Comparison of ENCODE assay signal across 22 cellular contexts in genomic region chr3:142239421-142239820, GRCh38. TPM values are rescaled to one million over a fixed set of nuclear protein-coding genes. Genes with fewer than 3 reads are reported as not detected.
DNase-seq lines count a peak whose midpoint lies in the region; ATAC-seq and TF ChIP-seq lines count a peak whose summit lies in the region.
"Had no signal": no experiment of that assay in that cellular context is flagged by ENCODE, and none has a peak within 500 bp of the region (broad histone marks: within the 10 kb centered on the region; RNA-seq: fewer than 3 reads in every experiment).

No MANE protein-coding gene starts in this region.

- H3K9me3 Mint-ChIP-seq in activated T-helper 2 cell treated with anti-CD3 and anti-CD28 coated beads, Interferon-gamma antibody, Interleukin-2, Interleukin-4, amounts not matched to agents 10 μg/mL and 5 μg/mL and 100 μg/mL, durations not matched to agents 14 hours and 24 hours and 36 hours: no peaks in the 10 kb centered on the region

- DNase-seq in A673 (ENCODE audit: low spot score): peak; percentile 40
- peak; percentile 13 for DNase-seq in EH (ENCODE audit: low read depth)
- peak; percentile 100 for DNase-seq in NCI-H82 (lab: John Stamatoyannopoulos, UW)
- peak; percentile 14 for DNase-seq in fibroblast of mammary gland (ENCODE audit: low read depth)
- DNase-seq in SKM-1 (lab: John Stamatoyannopoulos, UW; ENCODE audit: unreplicated experiment): no peak
- DNase-seq in activated T-helper 2 cell treated with anti-CD3 and anti-CD28 coated beads, Interferon-gamma antibody, Interleukin-2, Interleukin-4, amounts not matched to agents 10 μg/mL and 5 μg/mL and 100 μg/mL, durations not matched to agents 14 hours and 24 hours and 36 hours (ENCODE audit: low spot score): no peak
- no peak for DNase-seq in activated CD4-positive, CD25-positive, alpha-beta regulatory T cell treated with anti-CD3 and anti-CD28 coated beads, Interleukin-2, amount 50 U/mL, for 72 hours
- DNase-seq: DMS153, H7, IMR-90, MG63, NCI-H1048, NCI-H1436, NCI-H2029, NCI-H69, OCI-M1, Right ventricle myocardium superior, T-helper 1 cell had no signal

- H3K36me3 Mint-ChIP-seq in activated T-helper 2 cell treated with anti-CD3 and anti-CD28 coated beads, Interferon-gamma antibody, Interleukin-2, Interleukin-4, amounts not matched to agents 10 μg/mL and 5 μg/mL and 100 μg/mL, durations not matched to agents 14 hours and 24 hours and 36 hours (ENCODE audit: low read depth): no peaks in the 10 kb centered on the region

- POLR2A ChIA-PET in A673 (lab: Charles Lee; ENCODE audit: low non-redundant PET): no interaction called here

- H3K4me1 Mint-ChIP-seq in activated T-helper 2 cell treated with anti-CD3 and anti-CD28 coated beads, Interferon-gamma antibody, Interleukin-2, Interleukin-4, amounts not matched to agents 10 μg/mL and 5 μg/mL and 100 μg/mL, durations not matched to agents 14 hours and 24 hours and 36 hours (ENCODE audit: low read depth): no peaks in the 10 kb centered on the region

- H3K4me1 ChIP-seq in A673 (ENCODE audit: insufficient read depth, low read length, poor library complexity, severe bottlenecking): peaks cover 3% of the 10 kb centered on the region
- H3K4me1 ChIP-seq: A549 had no signal

- H3K27ac ChIP-seq in A673 (ENCODE audit: low read depth, low read length, poor library complexity, severe bottlenecking): no peak overlapping the region
- H3K27ac ChIP-seq: A549, C4-2B had no signal

- CTCF ChIA-PET in A673 (lab: Charles Lee): no interaction called here

- intact Hi-C loops in A673 (cut with micrococcal nuclease; ENCODE audit: unreplicated experiment): no loop called here
- intact Hi-C loops in activated T-helper 2 cell treated with anti-CD3 and anti-CD28 coated beads, Interferon-gamma antibody, Interleukin-2, Interleukin-4, amounts not matched to agents 10 μg/mL and 5 μg/mL and 100 μg/mL, durations not matched to agents 14 hours and 24 hours and 36 hours (cut with micrococcal nuclease): no loop called here

- no peaks in the 10 kb centered on the region for H3K27me3 ChIP-seq in A673 (replicated peaks; ENCODE audit: insufficient read depth, low read depth, low read length, poor library complexity)

- no peaks in the 10 kb centered on the region for H3K36me3 ChIP-seq in A673 (ENCODE audit: insufficient read depth, low read length, poor library complexity, severe bottlenecking)
- H3K36me3 ChIP-seq: MG63 had no signal

- H3K27ac Mint-ChIP-seq in activated T-helper 2 cell treated with anti-CD3 and anti-CD28 coated beads, Interferon-gamma antibody, Interleukin-2, Interleukin-4, amounts not matched to agents 10 μg/mL and 5 μg/mL and 100 μg/mL, durations not matched to agents 14 hours and 24 hours and 36 hours: no peak overlapping the region

- no peak for ATAC-seq in GM18858 (IDR thresholded peaks at IDR 0.05; ENCODE audit: unreplicated experiment)
- ATAC-seq: A549, SK-N-SH treated with all-trans-retinoic acid at 6 μM for 48 hours had no signal

- peaks cover 20% of the 10 kb centered on the region for H3K27me3 Mint-ChIP-seq in activated T-helper 2 cell treated with anti-CD3 and anti-CD28 coated beads, Interferon-gamma antibody, Interleukin-2, Interleukin-4, amounts not matched to agents 10 μg/mL and 5 μg/mL and 100 μg/mL, durations not matched to agents 14 hours and 24 hours and 36 hours (ENCODE audit: low read depth)

- H3K9me3 ChIP-seq in A673 (ENCODE audit: low read depth, low read length, poor library complexity, severe bottlenecking): no peaks in the 10 kb centered on the region
- H3K9me3 ChIP-seq: A549, MG63 had no signal

- no peak overlapping the region for H3K4me3 Mint-ChIP-seq in activated T-helper 2 cell treated with anti-CD3 and anti-CD28 coated beads, Interferon-gamma antibody, Interleukin-2, Interleukin-4, amounts not matched to agents 10 μg/mL and 5 μg/mL and 100 μg/mL, durations not matched to agents 14 hours and 24 hours and 36 hours (ENCODE audit: low read depth)

- H3K4me3 ChIP-seq in A673 (ENCODE audit: low read depth, low read length, poor library complexity, severe bottlenecking) (no peak overlapping the region), fibroblast of mammary gland (ENCODE audit: control insufficient read depth, low read depth, low read length) (no peak overlapping the region)
- H3K4me3 ChIP-seq: A549, MG63 had no signal

- no TSS peak for BruUV-seq in A673 (replicated peaks; lab: Mats Ljungman, UMichigan)

- TF ChIP-seq CTCF in A673 (conservative IDR thresholded peaks at IDR 0.05; ENCODE audit: low read depth, low read length) (no peak), fibroblast of mammary gland (conservative IDR thresholded peaks at IDR 0.05; ENCODE audit: control insufficient read depth, insufficient read depth, low read depth, low read length) (no peak)

RNA-seq across cellular contexts. Expression of gene GK5, which starts 14.0 kb away (rescaled TPM):
- total RNA-seq in A673 (2021): 19.2 and 20.5 TPM in 2 replicates
- 20.1 and 22.0 TPM in 2 replicates for total RNA-seq in activated T-helper 2 cell treated with anti-CD3 and anti-CD28 coated beads, Interferon-gamma antibody, Interleukin-2, Interleukin-4, amounts not matched to agents 10 μg/mL and 5 μg/mL and 100 μg/mL, durations not matched to agents 14 hours and 24 hours and 36 hours

Comparison
In these comparisons a context has a peak if more than half of its experiments do, and no peak if none do; other contexts are left out.
1. DNase-seq: peak in A673 (single experiment), EH (single experiment), NCI-H82 (single experiment) and fibroblast of mammary gland (single experiment); none in SKM-1 (single experiment), activated T-helper 2 cell treated with anti-CD3 and anti-CD28 coated beads, Interferon-gamma antibody, Interleukin-2, Interleukin-4, amounts not matched to agents 10 μg/mL and 5 μg/mL and 100 μg/mL, durations not matched to agents 14 hours and 24 hours and 36 hours (single experiment) and activated CD4-positive, CD25-positive, alpha-beta regulatory T cell treated with anti-CD3 and anti-CD28 coated beads, Interleukin-2, amount 50 U/mL, for 72 hours (single experiment).